ENCODE assay signal across 10 cellular contexts in the genomic region with DNA sequence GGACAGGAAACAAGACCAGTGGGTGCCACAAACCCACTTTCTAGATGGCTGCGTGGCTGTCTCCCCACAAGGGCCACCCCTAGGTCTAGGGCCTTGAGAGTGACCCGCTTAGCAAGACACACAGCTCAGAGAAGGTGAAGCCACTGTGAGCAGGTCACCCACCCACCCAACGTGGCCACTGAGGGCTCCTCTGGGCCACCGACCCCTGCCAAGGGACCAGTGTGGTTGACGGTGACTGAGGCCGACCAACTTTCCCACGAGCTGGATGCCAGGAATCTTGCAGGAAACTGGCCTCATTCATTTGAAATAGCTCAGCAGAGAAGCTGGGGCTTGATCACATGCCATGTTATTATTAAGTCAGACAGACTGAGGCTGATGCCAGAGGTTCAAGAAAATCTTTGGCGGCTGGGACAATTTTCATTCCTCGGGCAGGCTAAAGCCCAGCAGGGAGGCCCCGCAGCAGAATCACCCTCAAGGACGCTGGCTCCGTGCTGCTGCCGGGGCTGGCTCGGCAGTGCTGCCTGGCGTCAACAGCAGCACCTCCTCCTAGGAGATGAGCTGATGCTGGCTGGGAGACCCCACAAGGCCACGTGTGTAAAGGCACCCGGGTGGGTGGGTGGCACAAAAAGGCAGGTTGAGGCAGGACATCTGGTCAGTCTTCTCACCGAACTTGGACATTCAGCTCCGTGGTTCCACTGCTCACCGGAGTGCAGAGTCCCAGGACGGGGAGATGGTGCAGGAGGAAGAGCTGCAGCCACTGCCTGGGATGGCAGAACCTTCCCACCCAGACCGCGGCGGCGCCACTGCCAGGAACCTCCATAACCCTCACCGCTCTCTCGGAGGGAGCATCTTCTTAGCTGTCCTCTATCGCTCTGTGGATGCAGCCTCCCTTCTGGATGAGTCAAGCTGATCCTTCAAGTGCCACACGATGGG. TPM values are rescaled to one million over a fixed set of nuclear protein-coding genes. Genes with fewer than 3 reads are reported as not detected.
DNase-seq lines count a peak whose midpoint lies in the region; ATAC-seq and TF ChIP-seq lines count a peak whose summit lies in the region.
"Had no signal": no experiment of that assay in that cellular context is flagged by ENCODE, and none has a peak within 500 bp of the region (broad histone marks: within the 10 kb centered on the region; RNA-seq: fewer than 3 reads in every experiment).

No MANE protein-coding gene starts in this region.

- DNase-seq in AG10803 (ENCODE audit: low read depth): peak; percentile 97
- DNase-seq in adrenal gland: peak; percentile 66 to 90 (median 86)
- DNase-seq in Right ventricle myocardium inferior (ENCODE audit: missing footprints): no peak
- DNase-seq in NCI-H2196 treated with DMSO at 0.1 percent for 48 hours (lab: John Stamatoyannopoulos, UW; ENCODE audit: unreplicated experiment): no peak
- DNase-seq: NCI-H1417 treated with DMSO at 0.1 percent for 48 hours; stimulated activated CD4-positive, alpha-beta T cell treated with anti-CD3 and anti-CD28 coated beads, Interleukin-2, amount 100 ng/mL, for 48 hours had no signal

- 32 to 50% (median 41%) methylated on average over 8 to 29 of the region's 29 CpGs for WGBS in adrenal gland, 4 donors

- TF ChIP-seq CTCF in AG10803 (conservative IDR thresholded peaks at IDR 0.05; ENCODE audit: low read length) (no peak), adrenal gland (IDR thresholded peaks at IDR 0.05) (no peak), parathyroid adenoma (IDR thresholded peaks at IDR 0.05) (no peak)

- H3K4me3 ChIP-seq in AG10803 (ENCODE audit: low read length) (no peak overlapping the region), adrenal gland (no peak overlapping the region), parathyroid adenoma (ENCODE audit: low read depth, low read length) (no peak overlapping the region)

- peak in 1 of 2 donors; percentile 75 for TF ChIP-seq POLR2A in adrenal gland (IDR thresholded peaks at IDR 0.05)

- no peaks in the 10 kb centered on the region for H3K27me3 ChIP-seq in adrenal gland
- H3K27me3 ChIP-seq in parathyroid adenoma (ENCODE audit: control insufficient read depth, insufficient read depth, low read length): no peaks in the 10 kb centered on the region

- ATAC-seq in Right ventricle myocardium inferior (peak; percentile 58), HG03460 (IDR thresholded peaks at IDR 0.05; ENCODE audit: unreplicated experiment) (no peak), HG03280 (IDR thresholded peaks at IDR 0.05; ENCODE audit: unreplicated experiment) (no peak), GM18511 (IDR thresholded peaks at IDR 0.05; ENCODE audit: unreplicated experiment) (no peak)

- H3K4me2 ChIP-seq in parathyroid adenoma (ENCODE audit: low read length): no peak overlapping the region

- no peak overlapping the region for H3K9ac ChIP-seq in parathyroid adenoma

- H3K4me1 ChIP-seq in adrenal gland (replicated peaks in 1 of 2): peaks cover 42 to 53% of the 10 kb centered on the region in 2 donors
- H3K4me1 ChIP-seq in parathyroid adenoma: peaks cover 11% of the 10 kb centered on the region

- H2AFZ ChIP-seq in parathyroid adenoma: peak overlapping the region; percentile 34

- peaks cover 23% of the 10 kb centered on the region for H3K79me2 ChIP-seq in parathyroid adenoma

- intact Hi-C loops in adrenal gland (cut with DNase I): loop anchor here in 1 of 2 donors (10.0 kb wide), 1 partner anchor 55 kb away; no protein-coding TSS in a partner anchor
- intact Hi-C loops in Right ventricle myocardium inferior (cut with DNase I): loop anchor here (5.0 to 10.0 kb wide), 3 partner anchors 38 to 335 kb away; no protein-coding TSS in a partner anchor

- H3K27ac ChIP-seq in adrenal gland: peak overlapping the region; percentile 39 to 92 (median 73)
- peak overlapping the region; percentile 46 for H3K27ac ChIP-seq in parathyroid adenoma

- H3K36me3 ChIP-seq in adrenal gland (replicated peaks in 1 of 2) (peaks cover 0 to 50% of the 10 kb centered on the region in 2 donors), parathyroid adenoma (ENCODE audit: control insufficient read depth, insufficient read depth, low read length) (no peaks in the 10 kb centered on the region)

- H3K9me3 ChIP-seq in adrenal gland (replicated peaks in 1 of 3): no peaks in the 10 kb centered on the region
- no peaks in the 10 kb centered on the region for H3K9me3 ChIP-seq in parathyroid adenoma (ENCODE audit: control insufficient read depth, low read length)

RNA-seq across cellular contexts. Expression of a gene that starts 57.8 kb away (rescaled TPM):
- total RNA-seq in adrenal gland (10 to 100 TPM; 23.0 to 64.7 (median 41.9) TPM), Right ventricle myocardium inferior (23.4 TPM)
- polyA plus RNA-seq in adrenal gland: 10 to 100 TPM; 20.2 to 30.4 (median 23.6) TPM

Comparison
In these comparisons a context has a peak if more than half of its experiments do, and no peak if none do; other contexts are left out.
1. DNase-seq: peak in AG10803 (single experiment) and adrenal gland (7 of 7); none in Right ventricle myocardium inferior (single experiment) and NCI-H2196 treated with DMSO at 0.1 percent for 48 hours (single experiment).